In the genomic region with DNA sequence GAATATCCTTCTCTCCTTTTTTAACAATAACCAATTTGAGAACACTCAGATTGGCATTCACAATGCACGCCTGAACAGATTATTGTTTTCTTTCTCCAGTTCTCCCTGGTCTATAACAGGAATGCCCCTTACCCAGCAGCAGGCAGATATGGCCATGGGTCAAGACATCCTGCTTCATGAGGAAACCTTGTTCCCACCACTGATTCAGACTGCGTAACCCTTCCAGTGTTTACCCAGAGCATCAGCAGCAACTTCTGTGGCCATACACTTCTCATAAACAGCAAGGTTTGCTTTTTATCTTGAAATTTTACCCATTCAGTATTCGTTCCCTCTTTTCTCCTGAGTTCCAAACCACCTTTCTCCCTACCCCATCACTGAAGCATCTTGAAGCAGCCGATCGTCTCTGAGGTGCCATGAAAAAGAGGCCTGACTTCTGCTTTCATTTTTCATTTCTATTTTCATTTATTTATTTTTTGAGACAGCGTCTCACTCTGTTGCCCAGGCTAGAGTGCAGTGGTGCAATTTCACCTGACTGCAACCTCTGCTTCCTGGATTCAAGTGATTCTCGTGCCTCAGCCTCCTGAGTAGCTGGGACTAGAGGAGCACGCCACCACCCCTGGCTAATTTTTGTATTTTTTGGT, we compare ENCODE assay signal across 22 cellular contexts.
DNase-seq lines count a peak whose midpoint lies in the region; ATAC-seq and TF ChIP-seq lines count a peak whose summit lies in the region.
"Had no signal": no experiment of that assay in that cellular context is flagged by ENCODE, and none has a peak within 500 bp of the region (broad histone marks: within the 10 kb centered on the region; RNA-seq: fewer than 3 reads in every experiment).

No MANE protein-coding gene starts in this region.

- H3K9me3 ChIP-seq in WERI-Rb-1 (ENCODE audit: severe bottlenecking), result no peaks in the 10 kb centered on the region
- H3K9me3 ChIP-seq: right lobe of liver, SJCRH30 had no signal

- no peak overlapping the region for H3K4me3 ChIP-seq in WERI-Rb-1 (ENCODE audit: low read depth, low read length)
- H3K4me3 ChIP-seq: neural progenitor cell, right lobe of liver, SJCRH30 had no signal

- DNase-seq in activated T-cell treated with anti-CD3 and anti-CD28 coated beads for 4 hours, result no peak
- no peak for DNase-seq in WERI-Rb-1
- no peak for DNase-seq in NCI-H1417 (lab: John Stamatoyannopoulos, UW)
- DNase-seq in central memory CD4-positive, alpha-beta T cell, result no peak
- DNase-seq: activated CD4-positive, CD25-positive, alpha-beta regulatory T cell treated with anti-CD3 and anti-CD28 coated beads, Interleukin-2, amount 50 U/mL, for 72 hours; activated CD8-positive, alpha-beta T cell treated with anti-CD3 and anti-CD28 coated beads for 36 hours; activated effector memory CD4-positive, alpha-beta T cell treated with Interleukin-2 at 50 U/mL for 16 hours; activated naive CD8-positive, alpha-beta T cell treated with anti-CD3 and anti-CD28 coated beads, Interleukin-2, amount 10 ng/mL, durations not matched to agents 7 days and 5 days; EL; glutamatergic neuron; NCI-H2171; NCI-H524; NK-92 treated with Interleukin-12 subunit alpha and Interleukin-12 subunit beta, amount 100 ng/mL, for 24 hours; posterior cingulate gyrus; right lobe of liver; SJCRH30; stimulated activated CD4-positive, alpha-beta T cell treated with anti-CD3 and anti-CD28 coated beads, Interleukin-4, amount 100 ng/mL, for 4 hours had no signal

- ATAC-seq in GM18868 (IDR thresholded peaks at IDR 0.05; ENCODE audit: unreplicated experiment) (peak; percentile 88), GM21717 (IDR thresholded peaks at IDR 0.05; ENCODE audit: unreplicated experiment) (peak; percentile 75), HG03575 (IDR thresholded peaks at IDR 0.05; ENCODE audit: extremely low read depth, insufficient number of reproducible peaks, low FRiP score, unreplicated experiment) (peak; percentile 55)
- ATAC-seq: activated CD8-positive, alpha-beta T cell treated with anti-CD3 and anti-CD28 coated beads for 36 hours; right lobe of liver had no signal

- H3K36me3 ChIP-seq in WERI-Rb-1, result peaks cover 25% of the 10 kb centered on the region
- H3K36me3 ChIP-seq: neural progenitor cell had no signal

- TF ChIP-seq CTCF in WERI-Rb-1 (IDR thresholded peaks at IDR 0.05; ENCODE audit: low read depth, low read length), result no peak

- no peak overlapping the region for H3K27ac ChIP-seq in WERI-Rb-1
- H3K27ac ChIP-seq: KMS-11, neural progenitor cell, right lobe of liver, SJCRH30 had no signal

- no peaks in the 10 kb centered on the region for H3K27me3 ChIP-seq in WERI-Rb-1 (ENCODE audit: insufficient read depth, low read depth, severe bottlenecking)
- H3K27me3 ChIP-seq: neural progenitor cell, right lobe of liver, SJCRH30 had no signal
